Comparison of ENCODE assay signal across 19 cellular contexts in genomic region chr6:81166770-81167169, GRCh38.
DNase-seq lines count a peak whose midpoint lies in the region; FAIRE-seq and TF ChIP-seq lines count a peak whose summit lies in the region.
"Had no signal": no experiment of that assay in that cellular context is flagged by ENCODE, and none has a peak within 500 bp of the region (broad histone marks: within the 10 kb centered on the region; RNA-seq: fewer than 3 reads in every experiment).

No MANE protein-coding gene starts in this region.

- H3K4me1 ChIP-seq in mesenchymal stem cell (ENCODE audit: control insufficient read depth, insufficient read depth, low read depth, low read length) (no peaks in the 10 kb centered on the region), left ventricle myocardium inferior (no peaks in the 10 kb centered on the region)
- H3K4me1 ChIP-seq: BLaER1 treated with 17β-estradiol and CSF1 and Interleukin-3, amounts not matched to agents 10 nM and 100 nM; SJCRH30 had no signal

- H3K14ac ChIP-seq in mesenchymal stem cell (ENCODE audit: low read length in 2 of 2): no peak overlapping the region

- no peak overlapping the region for H3K18ac ChIP-seq in mesenchymal stem cell (ENCODE audit: low read depth in 1 of 2, low read length in 2 of 2)

- no peak overlapping the region for H3K9ac ChIP-seq in mesenchymal stem cell (ENCODE audit: low read length)
- H3K9ac ChIP-seq: BLaER1 treated with 17β-estradiol and CSF1 and Interleukin-3, amounts not matched to agents 10 nM and 100 nM had no signal

- H2BK120ac ChIP-seq in mesenchymal stem cell (ENCODE audit: low read depth, low read length): no peak overlapping the region

- no peak overlapping the region for H2BK15ac ChIP-seq in mesenchymal stem cell (ENCODE audit: low read depth, poor library complexity, severe bottlenecking)

- H3K27ac ChIP-seq in mesenchymal stem cell (ENCODE audit: low read length, poor library complexity, severe bottlenecking) (no peak overlapping the region), coronary artery (no peak overlapping the region), left ventricle myocardium inferior (replicated peaks) (no peak overlapping the region)
- H3K27ac ChIP-seq: BLaER1 treated with 17β-estradiol and CSF1 and Interleukin-3, amounts not matched to agents 10 nM and 100 nM; SJCRH30; tibial nerve had no signal

- H3K9me3 ChIP-seq in mesenchymal stem cell (ENCODE audit: control insufficient read depth, low read length) (no peaks in the 10 kb centered on the region), left ventricle myocardium inferior (replicated peaks) (no peaks in the 10 kb centered on the region)
- H3K9me3 ChIP-seq: BLaER1 treated with 17β-estradiol and CSF1 and Interleukin-3, amounts not matched to agents 10 nM and 100 nM; SJCRH30; tibial nerve had no signal

- DNase-seq in GM03348 (ENCODE audit: low spot score) (peak; percentile 49), M059J (ENCODE audit: low read depth) (peak; percentile 80), astrocyte of the hippocampus (ENCODE audit: low read depth, low spot score) (peak; percentile 93), mesenchymal stem cell (peak; percentile 62), HTR-8/SVneo (ENCODE audit: insufficient read length, low spot score) (no peak), coronary artery (ENCODE audit: low spot score) (no peak), NCI-H748 (lab: John Stamatoyannopoulos, UW; ENCODE audit: unreplicated experiment) (no peak), left ventricle myocardium inferior (no peak)
- DNase-seq: activated CD4-positive, alpha-beta T cell treated with anti-CD3 and anti-CD28 coated beads, Interleukin-2, amount 50 U/mL, for 1 hour; activated naive CD4-positive, alpha-beta T cell treated with anti-CD3 and anti-CD28 coated beads, Interleukin-2, amount 10 ng/mL, durations not matched to agents 7 days and 5 days; activated T-cell treated with anti-CD3 and anti-CD28 coated beads, Interleukin-2, amount 50 U/mL, for 1 hour; caudate nucleus; endodermal cell; NCI-H1417 treated with DMSO at 0.1 percent for 48 hours had no signal

- H4K91ac ChIP-seq in mesenchymal stem cell (ENCODE audit: low read length): no peak overlapping the region

- no peak overlapping the region for H3K4ac ChIP-seq in mesenchymal stem cell (ENCODE audit: low read depth in 1 of 2, low read length in 2 of 2)

- no peak overlapping the region for H2BK5ac ChIP-seq in mesenchymal stem cell (ENCODE audit: low read depth, low read length, poor library complexity, severe bottlenecking)

- intact Hi-C loops in left ventricle myocardium inferior (cut with micrococcal nuclease): no loop called here

- H4K8ac ChIP-seq in mesenchymal stem cell (ENCODE audit: low read length): no peak overlapping the region

- H3K79me1 ChIP-seq in mesenchymal stem cell (replicated peaks; ENCODE audit: low read length, poor library complexity, severe bottlenecking): no peaks in the 10 kb centered on the region

- no peak overlapping the region for H3K23ac ChIP-seq in mesenchymal stem cell (ENCODE audit: low read length in 2 of 2)

- H3K27me3 ChIP-seq in mesenchymal stem cell (ENCODE audit: control insufficient read depth in 1 of 2, insufficient read depth in 1 of 2, low read length in 2 of 2): no peaks in the 10 kb centered on the region
- no peaks in the 10 kb centered on the region for H3K27me3 ChIP-seq in left ventricle myocardium inferior (ENCODE audit: low read depth)
- H3K27me3 ChIP-seq: BLaER1 treated with 17β-estradiol and CSF1 and Interleukin-3, amounts not matched to agents 10 nM and 100 nM; SJCRH30; tibial nerve had no signal

- no peak for TF ChIP-seq CTCF in coronary artery (IDR thresholded peaks at IDR 0.05)
- TF ChIP-seq CTCF in left ventricle myocardium inferior (IDR thresholded peaks at IDR 0.05; ENCODE audit: borderline replicate concordance): no peak

- H3K4me2 ChIP-seq in mesenchymal stem cell (ENCODE audit: low read length, poor library complexity, severe bottlenecking): no peak overlapping the region
- H3K4me2 ChIP-seq: BLaER1 treated with 17β-estradiol and CSF1 and Interleukin-3, amounts not matched to agents 10 nM and 100 nM had no signal

- H3K4me3 ChIP-seq in mesenchymal stem cell (ENCODE audit: insufficient read depth in 1 of 2, low read depth in 1 of 2, low read length in 2 of 2) (no peak overlapping the region), coronary artery (no peak overlapping the region), left ventricle myocardium inferior (no peak overlapping the region)
- H3K4me3 ChIP-seq: BLaER1 treated with 17β-estradiol and CSF1 and Interleukin-3, amounts not matched to agents 10 nM and 100 nM; K562; SJCRH30; tibial nerve had no signal

- H2AK5ac ChIP-seq in mesenchymal stem cell (ENCODE audit: low read length, severe bottlenecking): no peak overlapping the region

- H3K36me3 ChIP-seq in mesenchymal stem cell (ENCODE audit: control insufficient read depth in 1 of 2, insufficient read depth in 2 of 2, low read depth in 1 of 2, low read length in 2 of 2) (no peaks in the 10 kb centered on the region), left ventricle myocardium inferior (no peaks in the 10 kb centered on the region)
- H3K36me3 ChIP-seq: BLaER1 treated with 17β-estradiol and CSF1 and Interleukin-3, amounts not matched to agents 10 nM and 100 nM; SJCRH30; tibial nerve had no signal

- no peak for FAIRE-seq in HTR-8/SVneo (lab: Jason Lieb, UNC)
- FAIRE-seq: GM19239, K562 had no signal

- no peak overlapping the region for H2BK12ac ChIP-seq in mesenchymal stem cell (ENCODE audit: low read length in 2 of 2)

- no peak overlapping the region for H2AFZ ChIP-seq in mesenchymal stem cell (ENCODE audit: low read depth, low read length)

Comparison
In these comparisons a context has a peak if more than half of its experiments do, and no peak if none do; other contexts are left out.
1. DNase-seq: peak in GM03348 (single experiment), M059J (single experiment), astrocyte of the hippocampus (single experiment) and mesenchymal stem cell (single experiment); none in HTR-8/SVneo (single experiment), coronary artery (single experiment), NCI-H748 (single experiment) and left ventricle myocardium inferior (single experiment).